ENCODE assay signal across 21 cellular contexts in the genomic region with DNA sequence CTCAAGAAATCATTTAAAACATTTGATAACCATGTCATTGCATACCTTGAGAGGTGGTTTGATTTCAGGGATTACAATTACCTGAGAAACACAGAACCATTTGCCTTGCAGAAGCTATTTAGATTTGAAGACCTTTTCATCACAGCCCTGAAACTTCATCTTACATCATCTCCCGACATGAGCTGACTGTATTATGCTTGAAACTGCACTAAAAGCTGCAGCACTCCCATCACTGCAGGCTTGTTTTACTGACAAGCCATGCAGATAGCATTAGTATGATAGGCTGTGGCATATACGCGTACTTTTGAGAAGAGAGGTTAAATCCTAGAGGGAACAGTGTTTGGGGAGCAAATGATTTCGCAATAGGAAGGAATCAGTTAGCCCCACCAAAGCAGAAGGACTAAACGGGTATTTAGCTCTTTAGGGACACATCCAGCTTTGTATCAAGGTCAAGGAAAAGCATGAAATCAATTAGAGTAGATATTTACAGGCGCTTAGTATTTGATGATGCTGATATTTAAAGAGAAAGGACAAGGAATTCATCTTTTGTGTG.
"Had no signal": no experiment of that assay in that cellular context is flagged by ENCODE, and none has a peak within 500 bp of the region (broad histone marks: within the 10 kb centered on the region; RNA-seq: fewer than 3 reads in every experiment).

No MANE protein-coding gene starts in this region.

- DNase-seq: activated CD4-positive, alpha-beta T cell treated with anti-CD3 and anti-CD28 coated beads for 36 hours; activated CD4-positive, alpha-beta T cell treated with anti-CD3 and anti-CD28 coated beads, Interleukin-2, amount 50 U/mL, for 48 hours; activated naive CD4-positive, alpha-beta T cell treated with Interleukin-2 at 50 U/mL for 16 hours; activated naive CD8-positive, alpha-beta T cell treated with anti-CD3 and anti-CD28 coated beads for 36 hours; activated T-cell treated with anti-CD3 and anti-CD28 coated beads, Interleukin-2, amount 50 U/mL, for 48 hours; amniotic stem cell; cortex of kidney; heart left ventricle; islet precursor cell; left cardiac atrium; small intestine; T-helper 9 cell; trophoblast cell had no signal

- H3K27me3 ChIP-seq: neutrophil, vagina had no signal

- H3K79me2 ChIP-seq: parathyroid adenoma had no signal

- H3K4me3 ChIP-seq: heart left ventricle, vagina had no signal

- ATAC-seq: activated CD4-positive, alpha-beta T cell treated with anti-CD3 and anti-CD28 coated beads for 36 hours; heart left ventricle; left cardiac atrium; natural killer cell treated with Interleukin-12 subunit alpha and Interleukin-12 subunit beta and Interleukin-15 and Interleukin-18, amount 100 ng/mL, for 72 hours; sciatic nerve; stimulated activated memory B cell treated with anti-CD40 and anti-IgM and Interleukin-4, amounts not matched to agents 10 μg/mL and 1 μg/mL and 100 μg/mL, for 72 hours; WTC11 had no signal

- H3K9me3 ChIP-seq: heart left ventricle, neutrophil, vagina had no signal

- H3K4me1 ChIP-seq: parathyroid adenoma, vagina had no signal

- H3K36me3 ChIP-seq: heart left ventricle, neutrophil, vagina had no signal

- H2AFZ ChIP-seq: parathyroid adenoma had no signal

- H3K27ac ChIP-seq: epithelial cell of prostate, heart left ventricle, neutrophil, parathyroid adenoma, vagina had no signal
